ENCODE assay signal across 9 cellular contexts in genomic region chr10:92517034-92517655, GRCh38. TPM values are rescaled to one million over a fixed set of nuclear protein-coding genes. Genes with fewer than 3 reads are reported as not detected.
A peak's percentile ranks its signal among the peaks of the same experiment; 100 is the strongest.
DNase-seq lines count a peak whose midpoint lies in the region; ATAC-seq and TF ChIP-seq lines count a peak whose summit lies in the region.
"Had no signal": no experiment of that assay in that cellular context is flagged by ENCODE, and none has a peak within 500 bp of the region (broad histone marks: within the 10 kb centered on the region; RNA-seq: fewer than 3 reads in every experiment).

No MANE protein-coding gene starts in this region.

- TF ChIP-seq CTCF in Calu3 (IDR thresholded peaks at IDR 0.05; ENCODE audit: unreplicated experiment) (peak; percentile 31), left ventricle myocardium inferior (IDR thresholded peaks at IDR 0.05; ENCODE audit: borderline replicate concordance) (peak; percentile 89)

- H3K4me3 Mint-ChIP-seq in Calu3 (ENCODE audit: low read depth, unreplicated experiment) = no peak overlapping the region
- H3K4me3 Mint-ChIP-seq: activated naive CD8-positive, alpha-beta T cell had no signal

- peaks cover 4% of the 10 kb centered on the region for H3K36me3 Mint-ChIP-seq in Calu3 (ENCODE audit: insufficient read depth, unreplicated experiment)

- H3K27ac Mint-ChIP-seq in Calu3 (ENCODE audit: unreplicated experiment) = no peak overlapping the region
- H3K27ac Mint-ChIP-seq: activated naive CD8-positive, alpha-beta T cell had no signal

- H3K4me1 ChIP-seq in left ventricle myocardium inferior = peaks cover 3% of the 10 kb centered on the region

- H3K27ac ChIP-seq in left ventricle myocardium inferior (replicated peaks) = no peak overlapping the region

- no peaks in the 10 kb centered on the region for H3K4me1 Mint-ChIP-seq in Calu3 (ENCODE audit: low read depth, unreplicated experiment)

- no peaks in the 10 kb centered on the region for H3K9me3 Mint-ChIP-seq in Calu3 (ENCODE audit: low read depth, unreplicated experiment)

- intact Hi-C loops in Calu3 (cut with micrococcal nuclease; ENCODE audit: unreplicated experiment) (loop anchor here (1.0 to 10.0 kb wide), 2 partner anchors 57 to 368 kb away; partner anchors contain the start of gene IDE), left ventricle myocardium inferior (cut with micrococcal nuclease) (loop anchor here (5.0 to 10.0 kb wide), 2 partner anchors 55 to 368 kb away; partner anchors contain the start of gene IDE), sciatic nerve (cut with DNase I) (loop anchor here (5.0 kb wide), 1 partner anchor 55 kb away; the partner anchor contains the start of gene IDE)

- peaks cover 20% of the 10 kb centered on the region for H3K36me3 ChIP-seq in left ventricle myocardium inferior

- no peaks in the 10 kb centered on the region for H3K27me3 Mint-ChIP-seq in Calu3 (ENCODE audit: unreplicated experiment)
- H3K27me3 Mint-ChIP-seq: activated naive CD8-positive, alpha-beta T cell had no signal

- H3K4me3 ChIP-seq in left ventricle myocardium inferior = no peak overlapping the region

- CTCF ChIA-PET in Calu3 (lab: Charles Lee) = interaction anchor here (0.5 to 1.3 kb wide), 4 partner anchors 8 to 57 kb away, joined by 3 to 11 read pairs (median 3); partner anchors contain the start of gene IDE

- peak; percentile 67 for ATAC-seq in GM21576 (IDR thresholded peaks at IDR 0.05; ENCODE audit: unreplicated experiment)
- peak; percentile 88 for ATAC-seq in sciatic nerve
- no peak for ATAC-seq in HG03442 (IDR thresholded peaks at IDR 0.05; ENCODE audit: unreplicated experiment)

- no TSS peak for BruUV-seq in Calu3 (replicated peaks; lab: Mats Ljungman, UMichigan)

- peak; percentile 46 for DNase-seq in Calu3
- peak; percentile 51 for DNase-seq in NCI-H1092 (lab: John Stamatoyannopoulos, UW)
- DNase-seq in SW480 (ENCODE audit: low spot score) = peak; percentile 60
- peak; percentile 29 for DNase-seq in activated naive CD8-positive, alpha-beta T cell treated with anti-CD3 and anti-CD28 coated beads, Interleukin-2, amount 50 U/mL, for 16 hours (ENCODE audit: low read depth, low spot score)
- no peak for DNase-seq in left ventricle myocardium inferior
- peak; percentile 72 for DNase-seq in sciatic nerve (ENCODE audit: low spot score)

- H3K9me3 ChIP-seq in left ventricle myocardium inferior (replicated peaks) = no peaks in the 10 kb centered on the region

- H3K27me3 ChIP-seq in left ventricle myocardium inferior (ENCODE audit: low read depth) = no peaks in the 10 kb centered on the region

RNA-seq across cellular contexts. Expression of gene IDE, which starts 56.7 kb away (rescaled TPM):
- total RNA-seq in Calu3 (2022) (30.6 and 31.7 TPM in 2 replicates), left ventricle myocardium inferior (42.1 TPM), sciatic nerve (34.8 TPM)
